Comparison of ENCODE assay signal across 8 cellular contexts in genomic region chr5:61450170-61450815, GRCh38.
DNase-seq lines count a peak whose midpoint lies in the region; ATAC-seq and TF ChIP-seq lines count a peak whose summit lies in the region.

No MANE protein-coding gene starts in this region.

- TF ChIP-seq POLR2A in breast epithelium (IDR thresholded peaks at IDR 0.05) (no peak), uterus (IDR thresholded peaks at IDR 0.05) (no peak)

- peaks cover under 1% of the 10 kb centered on the region; the same call in 1 of the 2 replicates for H3K36me3 ChIP-seq in HUES64 (ENCODE audit: insufficient read depth, low read length)
- no peaks in the 10 kb centered on the region for H3K36me3 ChIP-seq in breast epithelium
- no peaks in the 10 kb centered on the region for H3K36me3 ChIP-seq in thoracic aorta
- no peaks in the 10 kb centered on the region for H3K36me3 ChIP-seq in uterus

- ATAC-seq in thoracic aorta (ENCODE audit: insufficient number of reproducible peaks, low FRiP score, low read depth): peak; percentile 91

- H3K27me3 Mint-ChIP-seq in activated naive CD4-positive, alpha-beta T cell treated with anti-CD3 and anti-CD28 coated beads for 36 hours (ENCODE audit: low read depth): no peaks in the 10 kb centered on the region

- H3K27ac Mint-ChIP-seq in activated naive CD4-positive, alpha-beta T cell treated with anti-CD3 and anti-CD28 coated beads for 36 hours: no peak overlapping the region

- peak overlapping the region; percentile 37; the same call in 1 of the 2 replicates for H3K27ac ChIP-seq in HUES64 (ENCODE audit: low read depth, low read length)
- H3K27ac ChIP-seq in breast epithelium: peak overlapping the region; percentile 60 to 64
- H3K27ac ChIP-seq in thoracic aorta: peak overlapping the region; percentile 69 to 82
- H3K27ac ChIP-seq in uterus: peak overlapping the region in 1 of 2 donors; percentile 11

- H3K9me3 ChIP-seq in HUES64 (ENCODE audit: insufficient read depth, low read depth, low read length) (peaks cover 8% of the 10 kb centered on the region; the same call in 1 of the 2 replicates), breast epithelium (peaks cover 6 to 7% of the 10 kb centered on the region in 2 donors), thoracic aorta (no peaks in the 10 kb centered on the region), uterus (no peaks in the 10 kb centered on the region)

- WGBS in HUES64: 92% methylated on average over 1 of the region's 1 CpG

- H3K27me3 ChIP-seq in HUES64 (ENCODE audit: insufficient read depth, low read length): no peaks in the 10 kb centered on the region
- no peaks in the 10 kb centered on the region for H3K27me3 ChIP-seq in breast epithelium
- H3K27me3 ChIP-seq in thoracic aorta (replicated peaks; ENCODE audit: insufficient read depth): no peaks in the 10 kb centered on the region
- no peaks in the 10 kb centered on the region for H3K27me3 ChIP-seq in uterus

- no peak overlapping the region for H3K4me3 Mint-ChIP-seq in activated naive CD4-positive, alpha-beta T cell treated with anti-CD3 and anti-CD28 coated beads for 36 hours

- DNase-seq in breast epithelium (ENCODE audit: low spot score in 2 of 2): no peak
- peak; percentile 72 for DNase-seq in islet precursor cell
- no peak for DNase-seq in thoracic aorta (ENCODE audit: low spot score)
- DNase-seq in UCSD-AML1 (lab: John Stamatoyannopoulos, UW; ENCODE audit: unreplicated experiment): no peak
- DNase-seq in activated naive CD4-positive, alpha-beta T cell treated with anti-CD3 and anti-CD28 coated beads for 36 hours: no peak
- DNase-seq in NCI-H345 treated with DMSO at 0.1 percent for 48 hours (lab: John Stamatoyannopoulos, UW; ENCODE audit: unreplicated experiment): no peak
- no peak for DNase-seq in uterus

- H3K9me3 Mint-ChIP-seq in activated naive CD4-positive, alpha-beta T cell treated with anti-CD3 and anti-CD28 coated beads for 36 hours: peaks cover 24% of the 10 kb centered on the region

- H3K4me1 Mint-ChIP-seq in activated naive CD4-positive, alpha-beta T cell treated with anti-CD3 and anti-CD28 coated beads for 36 hours (ENCODE audit: low read depth): peaks cover 7% of the 10 kb centered on the region

- TF ChIP-seq CTCF in breast epithelium (IDR thresholded peaks at IDR 0.05) (no peak), thoracic aorta (IDR thresholded peaks at IDR 0.05) (no peak), uterus (IDR thresholded peaks at IDR 0.05) (no peak)

- H3K36me3 Mint-ChIP-seq in activated naive CD4-positive, alpha-beta T cell treated with anti-CD3 and anti-CD28 coated beads for 36 hours (ENCODE audit: low read depth): peaks cover 11% of the 10 kb centered on the region

- intact Hi-C loops in breast epithelium (cut with DNase I; ENCODE audit: low total_unique reads): no loop called here
- intact Hi-C loops in activated naive CD4-positive, alpha-beta T cell treated with anti-CD3 and anti-CD28 coated beads for 36 hours (cut with micrococcal nuclease): no loop called here
- intact Hi-C loops in uterus (cut with DNase I; ENCODE audit: low total_unique reads): no loop called here

- CTCF ChIA-PET in activated naive CD4-positive, alpha-beta T cell treated with anti-CD3 and anti-CD28 coated beads for 36 hours (lab: Charles Lee): no interaction called here

- H3K4me3 ChIP-seq in HUES64 (ENCODE audit: low read length) (no peak overlapping the region), breast epithelium (no peak overlapping the region), thoracic aorta (peak overlapping the region; percentile 15), uterus (no peak overlapping the region)

- H3K9ac ChIP-seq in HUES64 (ENCODE audit: low read depth, low read length): no peak overlapping the region

- H3K4me1 ChIP-seq in HUES64 (ENCODE audit: insufficient read depth, low read length): peaks cover 25% of the 10 kb centered on the region; the same call in 1 of the 2 replicates
- H3K4me1 ChIP-seq in breast epithelium: no peaks in the 10 kb centered on the region
- peaks cover 25 to 46% of the 10 kb centered on the region in 2 donors for H3K4me1 ChIP-seq in thoracic aorta (ENCODE audit: control insufficient read depth in 1 of 2, low read depth in 2 of 2)
- no peaks in the 10 kb centered on the region for H3K4me1 ChIP-seq in uterus
